15 cellular contexts compared by ENCODE assay signal in genomic region chr9:88994820-88995180, GRCh38. TPM values are rescaled to one million over a fixed set of nuclear protein-coding genes. Genes with fewer than 3 reads are reported as not detected.
DNase-seq lines count a peak whose midpoint lies in the region; ATAC-seq and TF ChIP-seq lines count a peak whose summit lies in the region.
"Had no signal": no experiment of that assay in that cellular context is flagged by ENCODE, and none has a peak within 500 bp of the region (broad histone marks: within the 10 kb centered on the region; RNA-seq: fewer than 3 reads in every experiment).

No MANE protein-coding gene starts in this region.

- H3K27ac ChIP-seq in stomach, result peak overlapping the region in 4 of 5 donors; percentile 9 to 92 (median 40)
- no peak overlapping the region for H3K27ac ChIP-seq in ovary
- H3K27ac ChIP-seq: foreskin keratinocyte had no signal

- no peaks in the 10 kb centered on the region for H3K36me3 Mint-ChIP-seq in immature natural killer cell
- H3K36me3 Mint-ChIP-seq: activated naive CD4-positive, alpha-beta T cell treated with anti-CD3 and anti-CD28 coated beads, Interleukin-2, amount 10 ng/mL, durations not matched to agents 7 days and 5 days; CD8-positive, alpha-beta T cell; WTC11 had no signal

- peak; percentile 32 for DNase-seq in GM04504 (ENCODE audit: low read depth)
- no peak for DNase-seq in astrocyte of the spinal cord (ENCODE audit: low read depth, low spot score)
- peak; percentile 47 to 74 for DNase-seq in foreskin fibroblast
- DNase-seq in stomach, result no peak
- no peak for DNase-seq in ovary
- no peak for DNase-seq in activated CD4-positive, alpha-beta T cell treated with anti-CD3 and anti-CD28 coated beads for 4 hours
- no peak for DNase-seq in immature natural killer cell
- DNase-seq: activated naive CD4-positive, alpha-beta T cell treated with anti-CD3 and anti-CD28 coated beads, Interleukin-2, amount 10 ng/mL, durations not matched to agents 7 days and 5 days; foreskin keratinocyte; NCI-H1105 treated with DMSO at 0.1 percent for 48 hours; NCI-H510A; stimulated activated CD4-positive, alpha-beta T cell treated with anti-CD3 and anti-CD28 coated beads, Interleukin-2, amount 100 ng/mL, for 48 hours had no signal

- H3K27me3 Mint-ChIP-seq in immature natural killer cell (ENCODE audit: low read depth in 3 of 3), result peaks cover 6 to 13% (median 8%) of the 10 kb centered on the region in 3 donors

- peaks cover 0 to 11% (median 4%) of the 10 kb centered on the region in 4 donors for H3K36me3 ChIP-seq in stomach
- H3K36me3 ChIP-seq in ovary, result no peaks in the 10 kb centered on the region

- H3K4me3 ChIP-seq in astrocyte of the spinal cord (ENCODE audit: low read depth, low read length) (peak overlapping the region; percentile 65), foreskin fibroblast (ENCODE audit: low read depth in 1 of 2, low read length in 2 of 2) (peak overlapping the region; percentile 87 to 100), stomach (peak overlapping the region; percentile 68 to 90 (median 85)), ovary (no peak overlapping the region)

- no peaks in the 10 kb centered on the region for H3K4me1 Mint-ChIP-seq in immature natural killer cell

- H3K9me3 Mint-ChIP-seq in immature natural killer cell, result no peaks in the 10 kb centered on the region
- H3K9me3 Mint-ChIP-seq: activated naive CD4-positive, alpha-beta T cell treated with anti-CD3 and anti-CD28 coated beads, Interleukin-2, amount 10 ng/mL, durations not matched to agents 7 days and 5 days; CD8-positive, alpha-beta T cell; WTC11 had no signal

- TF ChIP-seq CTCF in astrocyte of the spinal cord (IDR thresholded peaks at IDR 0.05; ENCODE audit: low read depth, low read length) (no peak), foreskin fibroblast (IDR thresholded peaks at IDR 0.05; ENCODE audit: low read depth, low read length) (no peak), stomach (IDR thresholded peaks at IDR 0.05) (no peak), ovary (IDR thresholded peaks at IDR 0.05) (no peak)

- no peak for ATAC-seq in GM18873 (IDR thresholded peaks at IDR 0.05; ENCODE audit: low FRiP score, unreplicated experiment)
- ATAC-seq: CD8-positive, alpha-beta T cell; foreskin keratinocyte; WTC11 had no signal

- in situ Hi-C loops in astrocyte of the spinal cord (cut with HindIII; ENCODE audit: low sequenced_read_pairs), result no loop called here

- TF ChIP-seq POLR2A in stomach (IDR thresholded peaks at IDR 0.05) (no peak), ovary (IDR thresholded peaks at IDR 0.05) (no peak)

- H3K9me3 ChIP-seq in stomach (no peaks in the 10 kb centered on the region), ovary (no peaks in the 10 kb centered on the region)

- WGBS in stomach, 5 donors, result 58 to 82% (median 74%) methylated on average over 3 of the region's 3 CpGs
- 1 to 6% (median 1%) methylated on average over 3 of the region's 3 CpGs for WGBS in ovary, 3 donors

- peaks cover 0 to 13% (median 7%) of the 10 kb centered on the region in 3 donors for H3K27me3 ChIP-seq in stomach
- no peaks in the 10 kb centered on the region for H3K27me3 ChIP-seq in ovary
- H3K27me3 ChIP-seq: foreskin keratinocyte had no signal

- no peak overlapping the region for H3K27ac Mint-ChIP-seq in immature natural killer cell
- H3K27ac Mint-ChIP-seq: activated naive CD4-positive, alpha-beta T cell treated with anti-CD3 and anti-CD28 coated beads, Interleukin-2, amount 10 ng/mL, durations not matched to agents 7 days and 5 days; CD8-positive, alpha-beta T cell; WTC11 had no signal

- TF ChIP-seq EP300 in stomach (IDR thresholded peaks at IDR 0.05) (no peak), ovary (IDR thresholded peaks at IDR 0.05) (no peak)

- H3K4me1 ChIP-seq in stomach (peaks cover 30 to 91% (median 57%) of the 10 kb centered on the region in 4 donors), ovary (ENCODE audit: insufficient read depth) (peaks cover 12% of the 10 kb centered on the region)
- H3K4me1 ChIP-seq: foreskin keratinocyte had no signal

- H3K4me3 Mint-ChIP-seq in immature natural killer cell, result no peak overlapping the region
- H3K4me3 Mint-ChIP-seq: activated naive CD4-positive, alpha-beta T cell treated with anti-CD3 and anti-CD28 coated beads, Interleukin-2, amount 10 ng/mL, durations not matched to agents 7 days and 5 days; CD8-positive, alpha-beta T cell; WTC11 had no signal

- intact Hi-C loops in stomach (cut with DNase I; ENCODE audit: low total_unique reads) (no loop called here), ovary (cut with DNase I) (loop anchor here in 1 of 4 donors (5.0 kb wide), 1 partner anchor 392 kb away; no protein-coding TSS in a partner anchor)

RNA-seq across cellular contexts. Expression of gene S1PR3, which starts 3.5 kb away (rescaled TPM):
- total RNA-seq in stomach (10 to 100 TPM in 3 of 5 donors, 1 to 10 TPM in 2; 1.2 to 12.5 (median 10.3) TPM), ovary (10 to 100 TPM in 2 of 7 donors, 1 to 10 TPM in 5; 1.9 to 12.4 (median 5.9) TPM)
- polyA plus RNA-seq in stomach (1 to 10 TPM; 1.7 to 9.2 (median 5.1) TPM), ovary (10 to 100 TPM in 1 of 2 donors, 1 to 10 TPM in 1; 3.1 to 18.5 TPM), immature natural killer cell (under 1 TPM in 1 of 3 donors, not detected in 2; 0.20 TPM)

Comparison
In these comparisons a context has a peak if more than half of its experiments do, and no peak if none do; other contexts are left out.
1. DNase-seq: peak in GM04504 (single experiment) and foreskin fibroblast (2 of 2); none in astrocyte of the spinal cord (single experiment), stomach (single experiment), ovary (0 of 5), activated CD4-positive, alpha-beta T cell treated with anti-CD3 and anti-CD28 coated beads for 4 hours (0 of 2) and immature natural killer cell (0 of 3).
2. H3K27ac ChIP-seq: peak in stomach (4 of 5); none in ovary (0 of 2).